In the genomic region with DNA sequence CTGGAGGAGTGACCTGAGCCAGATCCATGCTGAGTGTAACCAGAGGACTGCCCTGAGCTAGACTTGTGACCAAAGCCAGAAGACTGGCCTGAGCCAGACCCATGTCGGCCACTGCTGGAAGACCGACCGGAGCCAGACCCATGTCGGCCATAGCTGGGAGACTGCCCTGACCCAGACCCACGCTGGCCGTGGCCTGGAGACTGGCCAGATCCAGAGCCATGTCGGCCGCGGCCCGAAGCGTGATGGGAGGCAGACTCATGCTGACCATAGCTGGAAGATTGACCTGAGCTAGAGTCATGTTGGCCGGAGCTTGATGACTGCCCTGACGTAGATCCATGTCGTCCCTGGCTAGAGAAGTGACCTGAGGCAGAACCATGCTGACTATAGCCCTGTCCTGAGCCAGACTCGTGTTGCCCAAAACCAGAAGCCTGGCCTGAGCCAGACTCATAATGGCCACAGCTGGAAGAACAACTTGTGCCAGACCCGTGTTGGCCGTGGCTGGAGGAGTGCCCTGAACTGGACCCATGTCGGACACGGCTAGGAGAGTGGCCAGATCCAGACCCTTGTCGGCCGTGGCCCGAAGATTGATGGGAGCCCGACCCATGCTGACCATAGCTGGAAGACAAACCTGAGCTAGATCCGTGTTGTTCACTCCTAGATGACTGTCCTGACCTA, we compare ENCODE assay signal across 33 cellular contexts. TPM values are rescaled to one million over a fixed set of nuclear protein-coding genes. Genes with fewer than 3 reads are reported as not detected.
"Had no signal": no experiment of that assay in that cellular context is flagged by ENCODE, and none has a peak within 500 bp of the region (broad histone marks: within the 10 kb centered on the region; RNA-seq: fewer than 3 reads in every experiment).

No MANE protein-coding gene starts in this region.

- H3K9me3 Mint-ChIP-seq: activated T-cell treated with anti-CD3 and anti-CD28 coated beads, Interleukin-2, amount 50 U/mL, for 72 hours had no signal

- H3K4me1 ChIP-seq: adrenal gland, body of pancreas, breast epithelium, Peyer's patch had no signal

- DNase-seq: activated CD4-positive, alpha-beta memory T cell treated with anti-CD3 and anti-CD28 coated beads, Interleukin-2, amount 10 ng/mL, durations not matched to agents 7 days and 5 days; activated CD4-positive, alpha-beta T cell treated with anti-CD3 and anti-CD28 coated beads for 1 hour; activated CD4-positive, alpha-beta T cell treated with anti-CD3 and anti-CD28 coated beads for 48 hours; activated CD4-positive, CD25-positive, alpha-beta regulatory T cell; activated CD8-positive, alpha-beta memory T cell treated with anti-CD3 and anti-CD28 coated beads for 24 hours; activated CD8-positive, alpha-beta memory T cell treated with anti-CD3 and anti-CD28 coated beads, Interleukin-2, amount 10 ng/mL, durations not matched to agents 7 days and 5 days; activated CD8-positive, alpha-beta memory T cell treated with anti-CD3 and anti-CD28 coated beads, Interleukin-2, amount 50 U/mL, for 48 hours; activated effector memory CD4-positive, alpha-beta T cell treated with anti-CD3 and anti-CD28 coated beads, Interleukin-2, amount 50 U/mL, for 16 hours; activated naive CD4-positive, alpha-beta T cell; activated T-cell treated with anti-CD3 and anti-CD28 coated beads, Interleukin-2, amount 50 U/mL, for 72 hours; body of pancreas; IMR-90; NCI-H1105; NCI-H1417 treated with DMSO at 0.1 percent for 48 hours; NCI-H187 treated with DMSO at 0.1 percent for 48 hours; NCI-H2081 treated with DMSO at 0.1 percent for 48 hours; NCI-H226; NCI-H524 treated with DMSO at 0.1 percent for 48 hours; Peyer's patch; Right ventricle myocardium superior; RPMI8226; SW 1271; T-helper 9 cell; WERI-Rb-1 had no signal

- H3K4me3 ChIP-seq: adrenal gland, body of pancreas, breast epithelium, K562, Peyer's patch had no signal

- H3K9me3 ChIP-seq: adrenal gland had no signal

- H3K27ac ChIP-seq: adrenal gland, body of pancreas, breast epithelium, Peyer's patch, WERI-Rb-1 had no signal

- H3K27me3 ChIP-seq: adrenal gland, body of pancreas, breast epithelium, Peyer's patch had no signal

- FAIRE-seq: astrocyte, K562 had no signal

- H3K4me1 Mint-ChIP-seq: activated CD4-positive, alpha-beta memory T cell treated with anti-CD3 and anti-CD28 coated beads, Interleukin-2, amount 10 ng/mL, durations not matched to agents 7 days and 5 days; activated CD8-positive, alpha-beta memory T cell treated with anti-CD3 and anti-CD28 coated beads, Interleukin-2, amount 10 ng/mL, durations not matched to agents 7 days and 5 days; activated T-helper 17 cell treated with anti-CD3 and anti-CD28 coated beads, Interleukin-2, amount 50 U/mL, for 72 hours had no signal

- H3K27ac Mint-ChIP-seq: activated CD4-positive, alpha-beta memory T cell treated with anti-CD3 and anti-CD28 coated beads, Interleukin-2, amount 10 ng/mL, durations not matched to agents 7 days and 5 days; activated CD8-positive, alpha-beta memory T cell treated with anti-CD3 and anti-CD28 coated beads, Interleukin-2, amount 10 ng/mL, durations not matched to agents 7 days and 5 days; activated naive CD4-positive, alpha-beta T cell treated with anti-CD3 and anti-CD28 coated beads, Interleukin-2, amount 50 U/mL, for 72 hours; activated T-cell treated with anti-CD3 and anti-CD28 coated beads, Interleukin-2, amount 50 U/mL, for 72 hours; activated T-helper 17 cell treated with anti-CD3 and anti-CD28 coated beads, Interleukin-2, amount 50 U/mL, for 72 hours had no signal

- H3K36me3 Mint-ChIP-seq: activated CD8-positive, alpha-beta memory T cell treated with anti-CD3 and anti-CD28 coated beads, Interleukin-2, amount 10 ng/mL, durations not matched to agents 7 days and 5 days; activated naive CD4-positive, alpha-beta T cell treated with anti-CD3 and anti-CD28 coated beads, Interleukin-2, amount 50 U/mL, for 72 hours had no signal

- H3K36me3 ChIP-seq: adrenal gland, breast epithelium, Peyer's patch, WERI-Rb-1 had no signal

- H3K4me3 Mint-ChIP-seq: activated CD4-positive, alpha-beta memory T cell treated with anti-CD3 and anti-CD28 coated beads, Interleukin-2, amount 10 ng/mL, durations not matched to agents 7 days and 5 days; activated CD8-positive, alpha-beta memory T cell treated with anti-CD3 and anti-CD28 coated beads, Interleukin-2, amount 10 ng/mL, durations not matched to agents 7 days and 5 days; activated T-cell treated with anti-CD3 and anti-CD28 coated beads, Interleukin-2, amount 50 U/mL, for 72 hours; activated T-helper 17 cell treated with anti-CD3 and anti-CD28 coated beads, Interleukin-2, amount 50 U/mL, for 72 hours had no signal

RNA-seq across cellular contexts. Expression of a gene that starts 5.1 kb away (rescaled TPM):
- total RNA-seq: activated CD4-positive, alpha-beta memory T cell treated with anti-CD3 and anti-CD28 coated beads, Interleukin-2, amount 10 ng/mL, durations not matched to agents 7 days and 5 days; activated CD8-positive, alpha-beta memory T cell treated with anti-CD3 and anti-CD28 coated beads, Interleukin-2, amount 10 ng/mL, durations not matched to agents 7 days and 5 days; activated naive CD4-positive, alpha-beta T cell treated with anti-CD3 and anti-CD28 coated beads, Interleukin-2, amount 50 U/mL, for 72 hours; activated T-cell treated with anti-CD3 and anti-CD28 coated beads, Interleukin-2, amount 50 U/mL, for 72 hours; activated T-helper 17 cell treated with anti-CD3 and anti-CD28 coated beads, Interleukin-2, amount 50 U/mL, for 72 hours; adrenal gland; astrocyte; body of pancreas; breast epithelium; cardiac septum; IMR-90; K562; M059J; NCI-H460; Peyer's patch; Right ventricle myocardium superior had no signal
- polyA plus RNA-seq: K562 had no signal

RNA-seq across cellular contexts. Expression of a gene that starts 59.9 kb away (rescaled TPM):
- total RNA-seq: activated CD4-positive, alpha-beta memory T cell treated with anti-CD3 and anti-CD28 coated beads, Interleukin-2, amount 10 ng/mL, durations not matched to agents 7 days and 5 days; activated CD8-positive, alpha-beta memory T cell treated with anti-CD3 and anti-CD28 coated beads, Interleukin-2, amount 10 ng/mL, durations not matched to agents 7 days and 5 days; activated naive CD4-positive, alpha-beta T cell treated with anti-CD3 and anti-CD28 coated beads, Interleukin-2, amount 50 U/mL, for 72 hours; activated T-cell treated with anti-CD3 and anti-CD28 coated beads, Interleukin-2, amount 50 U/mL, for 72 hours; activated T-helper 17 cell treated with anti-CD3 and anti-CD28 coated beads, Interleukin-2, amount 50 U/mL, for 72 hours; adrenal gland; body of pancreas; breast epithelium; cardiac septum; IMR-90; K562; M059J; NCI-H460; Peyer's patch; Right ventricle myocardium superior had no signal
- polyA plus RNA-seq: adrenal gland, IMR-90, K562 had no signal
